ENCODE assay signal across 2 cellular contexts in genomic region chr16:84243732-84244131, GRCh38.
TF ChIP-seq lines count a peak whose summit lies in the region.

No MANE protein-coding gene starts in this region.

TF ChIP-seq in HCT116, 20 proteins besides CTCF, POLR2A, EP300 and RAD21 (continued from another document):
- TF ChIP-seq REST (IDR thresholded peaks at IDR 0.05; ENCODE audit: low read depth) (no peak), EZH2 (IDR thresholded peaks at IDR 0.05) (no peak), FOSL1 (IDR thresholded peaks at IDR 0.05; ENCODE audit: low read depth) (no peak), ZFX (IDR thresholded peaks at IDR 0.05) (no peak), ATF3 (IDR thresholded peaks at IDR 0.05) (no peak)

TF ChIP-seq in WTC11, 78 proteins besides CTCF, POLR2A, EP300 and RAD21 (continued from another document):
- TF ChIP-seq CREB1 (CRISPR knock-in tag; IDR thresholded peaks at IDR 0.05) (no peak), SP1 (CRISPR knock-in tag; conservative IDR thresholded peaks at IDR 0.05) (no peak), ZNF671 (CRISPR knock-in tag; IDR thresholded peaks at IDR 0.05) (no peak), ZNF232 (CRISPR knock-in tag; IDR thresholded peaks at IDR 0.05) (no peak), PRDM15 (CRISPR knock-in tag; IDR thresholded peaks at IDR 0.05) (no peak), KAT7 (CRISPR knock-in tag; IDR thresholded peaks at IDR 0.05; ENCODE audit: borderline replicate concordance) (no peak), JAZF1 (CRISPR knock-in tag; IDR thresholded peaks at IDR 0.05) (no peak), E2F5 (CRISPR knock-in tag; IDR thresholded peaks at IDR 0.05) (no peak), ZNF219 (CRISPR knock-in tag; IDR thresholded peaks at IDR 0.05; ENCODE audit: borderline replicate concordance) (no peak), NR3C1 (CRISPR knock-in tag; conservative IDR thresholded peaks at IDR 0.05; ENCODE audit: low read depth) (no peak), NR2C2 (CRISPR knock-in tag; IDR thresholded peaks at IDR 0.05) (no peak), TEAD4 (CRISPR knock-in tag; IDR thresholded peaks at IDR 0.05) (no peak)
TF ChIP-seq in WTC11: peak in this region for 0.
